22 cellular contexts compared by ENCODE assay signal in the genomic region with DNA sequence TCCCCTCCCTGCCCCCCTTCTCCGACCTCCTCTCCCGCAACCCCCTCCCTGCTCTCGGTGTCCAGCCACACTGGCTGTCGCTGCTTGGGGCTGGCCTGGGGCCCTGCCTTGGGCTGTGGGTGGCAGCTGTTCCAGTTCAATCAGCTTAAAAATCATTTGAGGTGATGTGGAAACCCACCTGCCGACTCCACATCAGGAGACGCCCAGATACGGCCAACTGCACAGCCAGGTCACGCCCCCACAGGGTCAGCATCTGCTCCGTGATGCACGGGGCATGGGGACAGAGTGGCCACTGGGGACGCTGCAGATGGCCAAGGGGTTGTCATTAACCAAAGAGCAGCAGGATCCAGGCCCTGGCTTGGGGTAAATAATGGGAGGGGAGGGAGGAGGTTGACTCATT.
"Had no signal": no experiment of that assay in that cellular context is flagged by ENCODE, and none has a peak within 500 bp of the region (broad histone marks: within the 10 kb centered on the region; RNA-seq: fewer than 3 reads in every experiment).

No MANE protein-coding gene starts in this region.

- FAIRE-seq: astrocyte, bronchial epithelial cell, frontal cortex, islet of Langerhans, TTC549 had no signal

- DNase-seq: activated CD4-positive, alpha-beta T cell treated with anti-CD3 and anti-CD28 coated beads, Interleukin-2, amount 50 U/mL, for 1 hour; activated CD4-positive, CD25-positive, alpha-beta regulatory T cell; activated naive CD4-positive, alpha-beta T cell treated with anti-CD3 and anti-CD28 coated beads, Interleukin-2, amount 10 ng/mL, durations not matched to agents 7 days and 5 days; activated T-cell treated with anti-CD3 and anti-CD28 coated beads, Interleukin-2, amount 50 U/mL, for 1 hour; dermis blood vessel endothelial cell; effector memory CD8-positive, alpha-beta T cell; heart left ventricle; left colon; naive B cell; stimulated activated CD4-positive, alpha-beta T cell treated with anti-CD3 and anti-CD28 coated beads, Interleukin-4, amount 100 ng/mL, for 4 hours; stimulated activated naive CD8-positive, alpha-beta T cell treated with anti-CD3 and anti-CD28 coated beads, Interleukin-15, Interleukin-2, amounts not matched to agents 100 U/mL and 50 U/mL, for 24 hours; T-helper 2 cell; transverse colon had no signal

- H3K9me3 ChIP-seq: neutrophil, transverse colon, vagina had no signal

- H3K36me3 ChIP-seq: heart left ventricle, neutrophil, transverse colon, vagina had no signal

- H3K27ac ChIP-seq: epithelial cell of prostate, heart left ventricle, neutrophil, skin epidermis, transverse colon, vagina had no signal

- H3K4me3 ChIP-seq: heart left ventricle, skin epidermis, transverse colon, vagina had no signal

- ATAC-seq: effector memory CD8-positive, alpha-beta T cell; left colon; stimulated activated naive CD8-positive, alpha-beta T cell treated with anti-CD3 and anti-CD28 coated beads, Interleukin-15, Interleukin-2, amounts not matched to agents 100 U/mL and 50 U/mL, for 24 hours had no signal

- H3K4me1 ChIP-seq: transverse colon had no signal
